In the genomic region with DNA sequence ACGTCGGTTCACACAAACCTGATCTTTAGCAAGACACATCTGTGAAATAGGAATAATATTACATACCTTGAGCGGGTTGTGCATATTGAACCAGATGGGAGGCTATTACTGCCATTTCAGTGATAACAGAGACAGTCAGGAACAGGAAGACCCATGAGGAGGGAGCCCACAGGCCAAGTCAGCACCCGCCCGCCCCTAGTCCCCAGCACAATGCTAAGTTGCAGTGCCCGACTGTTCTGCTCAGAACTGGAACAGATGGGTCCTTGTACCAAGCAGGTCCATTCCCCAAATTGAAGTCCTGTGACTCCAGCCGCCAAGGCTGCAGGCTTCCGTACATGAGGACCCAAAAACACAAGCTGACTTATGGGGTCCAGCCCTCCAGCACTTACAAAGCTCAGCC, we compare ENCODE assay signal across 1 cellular context.
TF ChIP-seq lines count a peak whose summit lies in the region.

No MANE protein-coding gene starts in this region.

TF ChIP-seq in GM12878, 131 proteins besides CTCF, POLR2A, EP300 and RAD21:
- TF ChIP-seq RAD51 (IDR thresholded peaks at IDR 0.05): no peak
- no peak for TF ChIP-seq IKZF1 (conservative IDR thresholded peaks at IDR 0.05)
- no peak for TF ChIP-seq ETV6 (conservative IDR thresholded peaks at IDR 0.05 in 1 of 2, IDR thresholded peaks at IDR 0.05 in 1 of 2; ENCODE audit: borderline replicate concordance in 1 of 2, low read depth in 1 of 2)
- TF ChIP-seq, protein P1, sequence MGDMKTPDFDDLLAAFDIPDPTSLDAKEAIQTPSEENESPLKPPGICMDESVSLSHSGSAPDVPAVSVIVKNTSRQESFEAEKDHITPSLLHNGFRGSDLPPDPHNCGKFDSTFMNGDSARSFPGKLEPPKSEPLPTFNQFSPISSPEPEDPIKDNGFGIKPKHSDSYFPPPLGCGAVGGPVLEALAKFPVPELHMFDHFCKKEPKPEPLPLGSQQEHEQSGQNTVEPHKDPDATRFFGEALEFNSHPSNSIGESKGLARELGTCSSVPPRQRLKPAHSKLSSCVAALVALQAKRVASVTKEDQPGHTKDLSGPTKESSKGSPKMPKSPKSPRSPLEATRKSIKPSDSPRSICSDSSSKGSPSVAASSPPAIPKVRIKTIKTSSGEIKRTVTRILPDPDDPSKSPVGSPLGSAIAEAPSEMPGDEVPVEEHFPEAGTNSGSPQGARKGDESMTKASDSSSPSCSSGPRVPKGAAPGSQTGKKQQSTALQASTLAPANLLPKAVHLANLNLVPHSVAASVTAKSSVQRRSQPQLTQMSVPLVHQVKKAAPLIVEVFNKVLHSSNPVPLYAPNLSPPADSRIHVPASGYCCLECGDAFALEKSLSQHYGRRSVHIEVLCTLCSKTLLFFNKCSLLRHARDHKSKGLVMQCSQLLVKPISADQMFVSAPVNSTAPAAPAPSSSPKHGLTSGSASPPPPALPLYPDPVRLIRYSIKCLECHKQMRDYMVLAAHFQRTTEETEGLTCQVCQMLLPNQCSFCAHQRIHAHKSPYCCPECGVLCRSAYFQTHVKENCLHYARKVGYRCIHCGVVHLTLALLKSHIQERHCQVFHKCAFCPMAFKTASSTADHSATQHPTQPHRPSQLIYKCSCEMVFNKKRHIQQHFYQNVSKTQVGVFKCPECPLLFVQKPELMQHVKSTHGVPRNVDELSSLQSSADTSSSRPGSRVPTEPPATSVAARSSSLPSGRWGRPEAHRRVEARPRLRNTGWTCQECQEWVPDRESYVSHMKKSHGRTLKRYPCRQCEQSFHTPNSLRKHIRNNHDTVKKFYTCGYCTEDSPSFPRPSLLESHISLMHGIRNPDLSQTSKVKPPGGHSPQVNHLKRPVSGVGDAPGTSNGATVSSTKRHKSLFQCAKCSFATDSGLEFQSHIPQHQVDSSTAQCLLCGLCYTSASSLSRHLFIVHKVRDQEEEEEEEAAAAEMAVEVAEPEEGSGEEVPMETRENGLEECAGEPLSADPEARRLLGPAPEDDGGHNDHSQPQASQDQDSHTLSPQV (IDR thresholded peaks at IDR 0.05): no peak
- TF ChIP-seq SMARCA5 (IDR thresholded peaks at IDR 0.05): no peak
- no peak for TF ChIP-seq SRF (IDR thresholded peaks at IDR 0.05; ENCODE audit: low read depth in 2 of 2, low read length in 2 of 2)
- no peak for TF ChIP-seq ZNF384 (IDR thresholded peaks at IDR 0.05; ENCODE audit: borderline replicate concordance, low read depth, low read length)
- TF ChIP-seq KLF5 (IDR thresholded peaks at IDR 0.05; ENCODE audit: partially characterized antibody): no peak
- TF ChIP-seq NFYA (IDR thresholded peaks at IDR 0.05; ENCODE audit: borderline replicate concordance, low read depth, low read length): no peak
- TF ChIP-seq RUNX3 (IDR thresholded peaks at IDR 0.05; ENCODE audit: low read length): no peak
- no peak for TF ChIP-seq PAX5 (IDR thresholded peaks at IDR 0.05; ENCODE audit: borderline replicate concordance, low read depth, low read length)
- TF ChIP-seq MYC (IDR thresholded peaks at IDR 0.05; ENCODE audit: insufficient read depth, insufficient read length, insufficient replicate concordance, low read length, severe bottlenecking): no peak
- no peak for TF ChIP-seq JUND (IDR thresholded peaks at IDR 0.05; ENCODE audit: low read depth, low read length)
- TF ChIP-seq, protein P2, sequence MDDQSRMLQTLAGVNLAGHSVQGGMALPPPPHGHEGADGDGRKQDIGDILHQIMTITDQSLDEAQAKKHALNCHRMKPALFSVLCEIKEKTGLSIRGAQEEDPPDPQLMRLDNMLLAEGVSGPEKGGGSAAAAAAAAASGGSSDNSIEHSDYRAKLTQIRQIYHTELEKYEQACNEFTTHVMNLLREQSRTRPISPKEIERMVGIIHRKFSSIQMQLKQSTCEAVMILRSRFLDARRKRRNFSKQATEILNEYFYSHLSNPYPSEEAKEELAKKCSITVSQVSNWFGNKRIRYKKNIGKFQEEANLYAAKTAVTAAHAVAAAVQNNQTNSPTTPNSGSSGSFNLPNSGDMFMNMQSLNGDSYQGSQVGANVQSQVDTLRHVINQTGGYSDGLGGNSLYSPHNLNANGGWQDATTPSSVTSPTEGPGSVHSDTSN (IDR thresholded peaks at IDR 0.05; ENCODE audit: insufficient replicate concordance, low read depth, low read length): no peak
- no peak for TF ChIP-seq HDGF (IDR thresholded peaks at IDR 0.05)
- TF ChIP-seq STAT1 (conservative IDR thresholded peaks at IDR 0.05): no peak
- no peak for TF ChIP-seq CBX3 (IDR thresholded peaks at IDR 0.05; ENCODE audit: borderline replicate concordance, low read depth)
- no peak for TF ChIP-seq MTA3 (IDR thresholded peaks at IDR 0.05; ENCODE audit: borderline replicate concordance, low read length)
